11 cellular contexts compared by ENCODE assay signal in the genomic region with DNA sequence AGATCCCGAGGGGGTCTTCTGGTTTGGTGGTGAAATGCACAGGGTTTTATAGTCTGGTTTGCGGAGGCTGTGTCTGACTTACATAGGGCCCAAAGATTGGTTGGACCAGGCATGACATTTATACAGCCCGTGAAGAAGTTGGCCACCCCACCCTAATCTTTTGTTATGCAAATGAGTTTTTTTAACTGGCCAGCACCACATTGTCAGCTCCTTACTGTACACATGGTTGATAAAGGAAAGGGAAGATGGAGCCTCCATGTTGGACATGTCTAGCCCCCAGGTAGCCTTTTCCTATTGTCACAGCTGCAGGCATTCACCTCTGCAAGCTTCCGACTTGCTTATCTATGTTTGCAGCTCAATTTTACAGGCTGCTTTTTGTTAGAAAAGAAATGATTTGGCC.
"Had no signal": no experiment of that assay in that cellular context is flagged by ENCODE, and none has a peak within 500 bp of the region (broad histone marks: within the 10 kb centered on the region; RNA-seq: fewer than 3 reads in every experiment).

No MANE protein-coding gene starts in this region.

- H3K27ac ChIP-seq: GM23248 had no signal

- H2AFZ ChIP-seq: GM23248, GM23338 had no signal

- ATAC-seq: GM23338, HCT116 had no signal

- DNase-seq: GM23248, GOT3, H7, H9, HCEC 1CT, HFFc6 had no signal

- H3K9me3 Mint-ChIP-seq: HFFc6 had no signal

- FAIRE-seq: H1, H54 had no signal

- H3K4me2 ChIP-seq: GM23338 had no signal

- H3K36me3 ChIP-seq: HAP-1 had no signal

- H3K4me1 Mint-ChIP-seq: GM23338, H9 had no signal

- H3K27ac Mint-ChIP-seq: GM23338, H9, HFFc6 had no signal

- H3K4me3 Mint-ChIP-seq: GM23338, H9, HFFc6 had no signal

- H3K9ac ChIP-seq: GM23248 had no signal

- H3K4me3 ChIP-seq: GM23248, GM23338, HAP-1 had no signal

- H3K4me1 ChIP-seq: HAP-1 had no signal
